In genomic region chr15:39704684-39705083, GRCh38 we compare ENCODE assay signal across 19 cellular contexts.
DNase-seq lines count a peak whose midpoint lies in the region; ATAC-seq, FAIRE-seq and TF ChIP-seq lines count a peak whose summit lies in the region.
"Had no signal": no experiment of that assay in that cellular context is flagged by ENCODE, and none has a peak within 500 bp of the region (broad histone marks: within the 10 kb centered on the region; RNA-seq: fewer than 3 reads in every experiment).

No MANE protein-coding gene starts in this region.

- no peaks in the 10 kb centered on the region for H3K79me2 ChIP-seq in astrocyte (ENCODE audit: insufficient read depth, low read length)

- no peak overlapping the region for H3K27ac ChIP-seq in astrocyte (ENCODE audit: low read depth, low read length)
- H3K27ac ChIP-seq: gastrocnemius medialis, KMS-11, right lobe of liver had no signal

- H3K36me3 Mint-ChIP-seq in HFFc6 (ENCODE audit: low read depth) (no peaks in the 10 kb centered on the region), astrocyte (ENCODE audit: low read depth, unreplicated experiment) (no peaks in the 10 kb centered on the region), Calu3 (ENCODE audit: insufficient read depth, unreplicated experiment) (no peaks in the 10 kb centered on the region)
- H3K36me3 Mint-ChIP-seq: CD4-positive, alpha-beta memory T cell; natural killer cell had no signal

- no peaks in the 10 kb centered on the region for H3K27me3 ChIP-seq in astrocyte (ENCODE audit: insufficient read depth, low read length)
- H3K27me3 ChIP-seq: gastrocnemius medialis, right lobe of liver had no signal

- H3K4me1 ChIP-seq in astrocyte (ENCODE audit: insufficient read depth, low read length): no peaks in the 10 kb centered on the region
- H3K4me1 ChIP-seq: gastrocnemius medialis, right lobe of liver had no signal

- H3K27ac Mint-ChIP-seq in HFFc6 (peak overlapping the region; percentile 87), astrocyte (ENCODE audit: unreplicated experiment) (peak overlapping the region; percentile 95), Calu3 (ENCODE audit: unreplicated experiment) (no peak overlapping the region)
- H3K27ac Mint-ChIP-seq: CD4-positive, alpha-beta memory T cell; natural killer cell had no signal

- H3K9ac ChIP-seq in astrocyte (ENCODE audit: low read length): no peak overlapping the region
- H3K9ac ChIP-seq: KMS-11 had no signal

- DNase-seq in HFFc6 (peak; percentile 57), astrocyte (ENCODE audit: low read depth) (peak; percentile 48), fibroblast of villous mesenchyme (ENCODE audit: low read depth) (peak; percentile 10), skeletal muscle cell (ENCODE audit: low read depth) (peak; percentile 62), occipital lobe (lab: John Stamatoyannopoulos, UW) (no peak), Calu3 (no peak)
- DNase-seq: activated naive CD4-positive, alpha-beta T cell treated with Interleukin-2 at 50 U/mL for 16 hours; CD4-positive, alpha-beta memory T cell; gastrocnemius medialis; GDM1; left cardiac atrium; natural killer cell; NCI-H187; NCI-H748 treated with DMSO at 0.1 percent for 48 hours; right lobe of liver; Right ventricle myocardium superior had no signal

- intact Hi-C loops in Calu3 (cut with micrococcal nuclease; ENCODE audit: unreplicated experiment): no loop called here

- ATAC-seq in HG03108 (IDR thresholded peaks at IDR 0.05; ENCODE audit: unreplicated experiment): no peak
- ATAC-seq: gastrocnemius medialis, left cardiac atrium, natural killer cell, right lobe of liver had no signal

- no peak overlapping the region; the same call in 1 of the 2 replicates for H3K4me3 Mint-ChIP-seq in HFFc6
- no peak overlapping the region for H3K4me3 Mint-ChIP-seq in astrocyte (ENCODE audit: unreplicated experiment)
- no peak overlapping the region for H3K4me3 Mint-ChIP-seq in Calu3 (ENCODE audit: low read depth, unreplicated experiment)
- H3K4me3 Mint-ChIP-seq: CD4-positive, alpha-beta memory T cell; central memory CD8-positive, alpha-beta T cell; natural killer cell had no signal

- no peak for FAIRE-seq in astrocyte (lab: Jason Lieb, UNC)

- no peak for TF ChIP-seq CTCF in HFFc6 (IDR thresholded peaks at IDR 0.05)
- no peak for TF ChIP-seq CTCF in astrocyte (IDR thresholded peaks at IDR 0.05; ENCODE audit: insufficient read depth, low read depth, low read length)
- TF ChIP-seq CTCF in fibroblast of villous mesenchyme (IDR thresholded peaks at IDR 0.05; ENCODE audit: insufficient read depth, low read depth, low read length): no peak
- no peak for TF ChIP-seq CTCF in Calu3 (IDR thresholded peaks at IDR 0.05; ENCODE audit: unreplicated experiment)

- H3K4me2 ChIP-seq in astrocyte (ENCODE audit: low read length): no peak overlapping the region
- H3K4me2 ChIP-seq: KMS-11 had no signal

- BruUV-seq in Calu3 (replicated peaks; lab: Mats Ljungman, UMichigan): no TSS peak

- H3K27me3 Mint-ChIP-seq in HFFc6 (ENCODE audit: insufficient read depth): no peaks in the 10 kb centered on the region; the same call in 1 of the 2 replicates
- H3K27me3 Mint-ChIP-seq in astrocyte (ENCODE audit: low read depth, unreplicated experiment): no peaks in the 10 kb centered on the region
- no peaks in the 10 kb centered on the region for H3K27me3 Mint-ChIP-seq in Calu3 (ENCODE audit: unreplicated experiment)
- H3K27me3 Mint-ChIP-seq: CD4-positive, alpha-beta memory T cell; central memory CD8-positive, alpha-beta T cell had no signal

- H3K9me3 Mint-ChIP-seq in HFFc6 (no peaks in the 10 kb centered on the region), astrocyte (ENCODE audit: unreplicated experiment) (no peaks in the 10 kb centered on the region), Calu3 (ENCODE audit: low read depth, unreplicated experiment) (no peaks in the 10 kb centered on the region)
- H3K9me3 Mint-ChIP-seq: CD4-positive, alpha-beta memory T cell; central memory CD8-positive, alpha-beta T cell; natural killer cell had no signal

- H3K4me1 Mint-ChIP-seq in HFFc6 (ENCODE audit: low read depth) (peaks cover 18% of the 10 kb centered on the region), astrocyte (ENCODE audit: low read depth, unreplicated experiment) (peaks cover 14% of the 10 kb centered on the region), Calu3 (ENCODE audit: low read depth, unreplicated experiment) (no peaks in the 10 kb centered on the region)
- H3K4me1 Mint-ChIP-seq: CD4-positive, alpha-beta memory T cell; central memory CD8-positive, alpha-beta T cell had no signal

- H3K9me3 ChIP-seq in astrocyte (ENCODE audit: insufficient read depth, low read depth, low read length): no peaks in the 10 kb centered on the region
- H3K9me3 ChIP-seq: gastrocnemius medialis, right lobe of liver had no signal

- CTCF ChIA-PET in Calu3 (lab: Charles Lee): no interaction called here

- H2AFZ ChIP-seq in astrocyte (ENCODE audit: low read depth, low read length): no peak overlapping the region

- no peak overlapping the region for H3K4me3 ChIP-seq in astrocyte (ENCODE audit: insufficient read depth, low read depth, low read length)
- H3K4me3 ChIP-seq in fibroblast of villous mesenchyme (ENCODE audit: low read depth, low read length): no peak overlapping the region
- H3K4me3 ChIP-seq in skeletal muscle cell (ENCODE audit: low read depth, low read length): no peak overlapping the region
- H3K4me3 ChIP-seq: gastrocnemius medialis, right lobe of liver had no signal

- H3K36me3 ChIP-seq in astrocyte (ENCODE audit: insufficient read depth, low read length): no peaks in the 10 kb centered on the region
- H3K36me3 ChIP-seq: gastrocnemius medialis, right lobe of liver had no signal

- no peaks in the 10 kb centered on the region for H4K20me1 ChIP-seq in astrocyte (ENCODE audit: insufficient read depth, low read length)

Comparison
In these comparisons a context has a peak if more than half of its experiments do, and no peak if none do; other contexts are left out.
1. DNase-seq: peak in HFFc6 (single experiment), astrocyte (single experiment), fibroblast of villous mesenchyme (single experiment) and skeletal muscle cell (single experiment); none in occipital lobe (single experiment) and Calu3 (single experiment).